Comparison of ENCODE assay signal across 1 cellular context in genomic region chr3:58323795-58324674, GRCh38.
A peak's percentile ranks its signal among the peaks of the same experiment; 100 is the strongest.
TF ChIP-seq lines count a peak whose summit lies in the region.

No MANE protein-coding gene starts in this region.

TF ChIP-seq in K562, 482 proteins besides CTCF, POLR2A, EP300 and RAD21:
- TF ChIP-seq NFE2L1 (tag; IDR thresholded peaks at IDR 0.05; ENCODE audit: borderline replicate concordance, low read depth) (no peak), ARID1B (IDR thresholded peaks at IDR 0.05) (peak; percentile 49), NR1H2 (CRISPR knock-in tag; IDR thresholded peaks at IDR 0.05) (no peak), SMAD2 (IDR thresholded peaks at IDR 0.05; ENCODE audit: low read depth, low read length) (no peak), RBM34 (IDR thresholded peaks at IDR 0.05; ENCODE audit: borderline replicate concordance, insufficient read depth, low read length) (no peak), TCF3 (CRISPR knock-in tag; IDR thresholded peaks at IDR 0.05) (peak; percentile 53; the same call in 1 of the 2 replicates), KLF10 (CRISPR knock-in tag; IDR thresholded peaks at IDR 0.05) (no peak), ZNF780A (CRISPR knock-in tag; IDR thresholded peaks at IDR 0.05) (no peak), ZBTB11 (CRISPR knock-in tag; IDR thresholded peaks at IDR 0.05) (no peak), SMARCA4 (IDR thresholded peaks at IDR 0.05) (peak; percentile 21; the same call in 1 of the 2 replicates), MTA3 (IDR thresholded peaks at IDR 0.05; ENCODE audit: borderline replicate concordance) (no peak), KDM1A (IDR thresholded peaks at IDR 0.05) (no peak), COPS2 (conservative IDR thresholded peaks at IDR 0.05) (no peak), MECOM (CRISPR knock-in tag; IDR thresholded peaks at IDR 0.05) (no peak), TAL1 (IDR thresholded peaks at IDR 0.05) (peak; percentile 52; the same call in 1 of the 2 replicates), NCOR1 (IDR thresholded peaks at IDR 0.05) (peak; percentile 47; the same call in 1 of the 2 replicates), L3MBTL2 (IDR thresholded peaks at IDR 0.05) (no peak), TEAD4 (IDR thresholded peaks at IDR 0.05; ENCODE audit: low read length) (peak; percentile 29; the same call in 1 of the 2 replicates), TEAD4 (CRISPR knock-in tag; IDR thresholded peaks at IDR 0.05; ENCODE audit: borderline replicate concordance) (no peak), XRCC3 (IDR thresholded peaks at IDR 0.05) (no peak), CBFA2T3 (IDR thresholded peaks at IDR 0.05) (peak; percentile 79), CBFA2T2 (conservative IDR thresholded peaks at IDR 0.05) (peak; percentile 61)
- TF ChIP-seq, protein P1, sequence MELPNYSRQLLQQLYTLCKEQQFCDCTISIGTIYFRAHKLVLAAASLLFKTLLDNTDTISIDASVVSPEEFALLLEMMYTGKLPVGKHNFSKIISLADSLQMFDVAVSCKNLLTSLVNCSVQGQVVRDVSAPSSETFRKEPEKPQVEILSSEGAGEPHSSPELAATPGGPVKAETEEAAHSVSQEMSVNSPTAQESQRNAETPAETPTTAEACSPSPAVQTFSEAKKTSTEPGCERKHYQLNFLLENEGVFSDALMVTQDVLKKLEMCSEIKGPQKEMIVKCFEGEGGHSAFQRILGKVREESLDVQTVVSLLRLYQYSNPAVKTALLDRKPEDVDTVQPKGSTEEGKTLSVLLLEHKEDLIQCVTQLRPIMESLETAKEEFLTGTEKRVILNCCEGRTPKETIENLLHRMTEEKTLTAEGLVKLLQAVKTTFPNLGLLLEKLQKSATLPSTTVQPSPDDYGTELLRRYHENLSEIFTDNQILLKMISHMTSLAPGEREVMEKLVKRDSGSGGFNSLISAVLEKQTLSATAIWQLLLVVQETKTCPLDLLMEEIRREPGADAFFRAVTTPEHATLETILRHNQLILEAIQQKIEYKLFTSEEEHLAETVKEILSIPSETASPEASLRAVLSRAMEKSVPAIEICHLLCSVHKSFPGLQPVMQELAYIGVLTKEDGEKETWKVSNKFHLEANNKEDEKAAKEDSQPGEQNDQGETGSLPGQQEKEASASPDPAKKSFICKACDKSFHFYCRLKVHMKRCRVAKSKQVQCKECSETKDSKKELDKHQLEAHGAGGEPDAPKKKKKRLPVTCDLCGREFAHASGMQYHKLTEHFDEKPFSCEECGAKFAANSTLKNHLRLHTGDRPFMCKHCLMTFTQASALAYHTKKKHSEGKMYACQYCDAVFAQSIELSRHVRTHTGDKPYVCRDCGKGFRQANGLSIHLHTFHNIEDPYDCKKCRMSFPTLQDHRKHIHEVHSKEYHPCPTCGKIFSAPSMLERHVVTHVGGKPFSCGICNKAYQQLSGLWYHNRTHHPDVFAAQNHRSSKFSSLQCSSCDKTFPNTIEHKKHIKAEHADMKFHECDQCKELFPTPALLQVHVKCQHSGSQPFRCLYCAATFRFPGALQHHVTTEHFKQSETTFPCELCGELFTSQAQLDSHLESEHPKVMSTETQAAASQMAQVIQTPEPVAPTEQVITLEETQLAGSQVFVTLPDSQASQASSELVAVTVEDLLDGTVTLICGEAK (IDR thresholded peaks at IDR 0.05) = no peak
- TF ChIP-seq, protein P1 (CRISPR knock-in tag; IDR thresholded peaks at IDR 0.05) = no peak
TF ChIP-seq in K562: peak in this region for 8.
